In genomic region chr20:63035284-63036185, GRCh38 we compare ENCODE assay signal across 1 cellular context.
TF ChIP-seq lines count a peak whose summit lies in the region.

No MANE protein-coding gene starts in this region.

TF ChIP-seq in WTC11, 78 proteins besides CTCF, POLR2A, EP300 and RAD21 (continued from another document):
- TF ChIP-seq PRDM15 (CRISPR knock-in tag; IDR thresholded peaks at IDR 0.05) (no peak), JAZF1 (CRISPR knock-in tag; IDR thresholded peaks at IDR 0.05) (no peak), E2F4 (CRISPR knock-in tag; IDR thresholded peaks at IDR 0.05; ENCODE audit: borderline replicate concordance, low read depth) (no peak), ZMAT4 (CRISPR knock-in tag; IDR thresholded peaks at IDR 0.05) (no peak), SMAD3 (CRISPR knock-in tag; IDR thresholded peaks at IDR 0.05; ENCODE audit: borderline replicate concordance) (no peak), ZNF263 (CRISPR knock-in tag; IDR thresholded peaks at IDR 0.05; ENCODE audit: low read depth) (no peak), ZNF425 (CRISPR knock-in tag; conservative IDR thresholded peaks at IDR 0.05) (no peak), PREB (CRISPR knock-in tag; IDR thresholded peaks at IDR 0.05; ENCODE audit: borderline replicate concordance) (no peak), NR2C2 (CRISPR knock-in tag; IDR thresholded peaks at IDR 0.05) (no peak), ELF4 (CRISPR knock-in tag; IDR thresholded peaks at IDR 0.05; ENCODE audit: low read depth) (no peak), ERG (CRISPR knock-in tag; IDR thresholded peaks at IDR 0.05) (no peak)
